29 cellular contexts compared by ENCODE assay signal in genomic region chr10:27644307-27644939, GRCh38.
"Had no signal": no experiment of that assay in that cellular context is flagged by ENCODE, and none has a peak within 500 bp of the region (broad histone marks: within the 10 kb centered on the region; RNA-seq: fewer than 3 reads in every experiment).

No MANE protein-coding gene starts in this region.

- H3K4me1 ChIP-seq: ascending aorta, Peyer's patch had no signal

- H3K9me3 ChIP-seq: Peyer's patch had no signal

- H3K4me1 Mint-ChIP-seq: activated CD4-positive, alpha-beta T cell treated with anti-CD3 and anti-CD28 coated beads for 36 hours; activated CD4-positive, alpha-beta T cell treated with anti-CD3 and anti-CD28 coated beads, Interleukin-2, amount 10 ng/mL, durations not matched to agents 7 days and 5 days; activated naive CD8-positive, alpha-beta T cell treated with anti-CD3 and anti-CD28 coated beads for 36 hours; central memory CD8-positive, alpha-beta T cell; WTC11 had no signal

- H3K4me3 Mint-ChIP-seq: activated CD4-positive, alpha-beta memory T cell treated with anti-CD3 and anti-CD28 coated beads for 36 hours; activated CD4-positive, alpha-beta T cell treated with anti-CD3 and anti-CD28 coated beads for 36 hours; activated CD4-positive, alpha-beta T cell treated with anti-CD3 and anti-CD28 coated beads, Interleukin-2, amount 10 ng/mL, durations not matched to agents 7 days and 5 days; activated naive CD8-positive, alpha-beta T cell treated with anti-CD3 and anti-CD28 coated beads for 36 hours; central memory CD8-positive, alpha-beta T cell; WTC11 had no signal

- H3K36me3 ChIP-seq: ascending aorta, cardiac muscle cell, Peyer's patch had no signal

- H3K36me3 Mint-ChIP-seq: activated CD4-positive, alpha-beta memory T cell treated with anti-CD3 and anti-CD28 coated beads for 36 hours; activated naive CD8-positive, alpha-beta T cell treated with anti-CD3 and anti-CD28 coated beads for 36 hours; WTC11 had no signal

- H3K4me3 ChIP-seq: ascending aorta, cardiac muscle cell, Peyer's patch had no signal

- DNase-seq: activated CD4-positive, alpha-beta memory T cell treated with anti-CD3 and anti-CD28 coated beads for 36 hours; activated CD4-positive, alpha-beta T cell treated with anti-CD3 and anti-CD28 coated beads for 36 hours; activated CD4-positive, alpha-beta T cell treated with anti-CD3 and anti-CD28 coated beads, Interleukin-2, amount 10 ng/mL, durations not matched to agents 7 days and 5 days; activated CD8-positive, alpha-beta memory T cell treated with anti-CD3 and anti-CD28 coated beads, Interleukin-2, amount 50 U/mL, for 48 hours; activated effector memory CD4-positive, alpha-beta T cell treated with Interleukin-2 at 50 U/mL for 16 hours; activated naive CD4-positive, alpha-beta T cell; activated naive CD4-positive, alpha-beta T cell treated with anti-CD3 and anti-CD28 coated beads, Interleukin-2, amount 50 U/mL, for 16 hours; activated naive CD8-positive, alpha-beta T cell treated with anti-CD3 and anti-CD28 coated beads for 36 hours; activated T-cell treated with anti-CD3 and anti-CD28 coated beads, Interleukin-2, amount 50 U/mL, for 48 hours; amygdala; MV-4-11; NCI-H1092; NCI-H1436 treated with DMSO at 0.1 percent for 48 hours; NCI-H2029; NCI-H345; NCI-H526; NCI-H748 treated with DMSO at 0.1 percent for 48 hours; NK-92 treated with Interleukin-12 subunit alpha and Interleukin-12 subunit beta, amount 100 ng/mL, for 24 hours; PC-3; Peyer's patch; RPMI8226; SIG-M5; T1000 had no signal

- H3K27ac Mint-ChIP-seq: activated CD4-positive, alpha-beta memory T cell treated with anti-CD3 and anti-CD28 coated beads for 36 hours; activated CD4-positive, alpha-beta T cell treated with anti-CD3 and anti-CD28 coated beads for 36 hours; activated CD4-positive, alpha-beta T cell treated with anti-CD3 and anti-CD28 coated beads, Interleukin-2, amount 10 ng/mL, durations not matched to agents 7 days and 5 days; activated naive CD8-positive, alpha-beta T cell treated with anti-CD3 and anti-CD28 coated beads for 36 hours; WTC11 had no signal

- H3K27me3 ChIP-seq: ascending aorta, cardiac muscle cell, Peyer's patch had no signal

- ATAC-seq: activated CD4-positive, alpha-beta T cell treated with anti-CD3 and anti-CD28 coated beads for 36 hours; activated CD4-positive, CD25-positive, alpha-beta regulatory T cell treated with anti-CD3 and anti-CD28 coated beads, Interleukin-2, amount 50 U/mL, for 24 hours; PC-3; Right ventricle myocardium inferior; WTC11 had no signal

- H3K27ac ChIP-seq: ascending aorta, cardiac muscle cell, Peyer's patch had no signal

- H3K9me3 Mint-ChIP-seq: activated CD4-positive, alpha-beta T cell treated with anti-CD3 and anti-CD28 coated beads, Interleukin-2, amount 10 ng/mL, durations not matched to agents 7 days and 5 days had no signal
